1 cellular context compared by ENCODE assay signal in the genomic region with DNA sequence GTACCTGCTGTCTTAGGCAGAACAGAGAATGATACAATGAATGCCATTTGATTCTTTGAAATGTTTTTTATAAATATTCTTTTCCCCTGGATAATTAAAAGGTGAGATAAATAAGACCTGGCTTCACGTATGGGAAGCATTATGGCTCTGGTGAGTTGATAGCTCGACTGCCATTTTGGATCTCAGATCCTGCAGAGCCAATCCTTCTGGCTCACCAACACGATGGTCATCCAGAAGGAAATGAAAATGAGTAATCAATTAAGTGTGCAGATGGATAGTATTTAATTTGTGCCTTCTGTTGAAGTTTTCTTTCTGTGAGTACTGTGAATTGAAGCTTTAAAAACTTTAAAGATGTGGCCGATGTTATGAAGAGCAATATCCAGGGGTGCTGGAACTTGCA.
TF ChIP-seq lines count a peak whose summit lies in the region.

No MANE protein-coding gene starts in this region.

TF ChIP-seq in K562, 482 proteins besides CTCF, POLR2A, EP300 and RAD21:
- TF ChIP-seq E4F1 (CRISPR knock-in tag; IDR thresholded peaks at IDR 0.05; ENCODE audit: borderline replicate concordance), result no peak
- no peak for TF ChIP-seq MTF1 (CRISPR knock-in tag; IDR thresholded peaks at IDR 0.05; ENCODE audit: borderline replicate concordance)
- no peak for TF ChIP-seq HMG20A (CRISPR knock-in tag; conservative IDR thresholded peaks at IDR 0.05)
- peak in 1 of 3 experiments; percentile 72 for TF ChIP-seq YY1 (IDR thresholded peaks at IDR 0.05; ENCODE audit: borderline replicate concordance in 1 of 3, control insufficient read depth in 1 of 3, extremely low read depth in 1 of 3, insufficient read depth in 3 of 3, insufficient read length in 1 of 3, insufficient replicate concordance in 2 of 3, low read depth in 1 of 3, low read length in 2 of 3)
